21 cellular contexts compared by ENCODE assay signal in the genomic region with DNA sequence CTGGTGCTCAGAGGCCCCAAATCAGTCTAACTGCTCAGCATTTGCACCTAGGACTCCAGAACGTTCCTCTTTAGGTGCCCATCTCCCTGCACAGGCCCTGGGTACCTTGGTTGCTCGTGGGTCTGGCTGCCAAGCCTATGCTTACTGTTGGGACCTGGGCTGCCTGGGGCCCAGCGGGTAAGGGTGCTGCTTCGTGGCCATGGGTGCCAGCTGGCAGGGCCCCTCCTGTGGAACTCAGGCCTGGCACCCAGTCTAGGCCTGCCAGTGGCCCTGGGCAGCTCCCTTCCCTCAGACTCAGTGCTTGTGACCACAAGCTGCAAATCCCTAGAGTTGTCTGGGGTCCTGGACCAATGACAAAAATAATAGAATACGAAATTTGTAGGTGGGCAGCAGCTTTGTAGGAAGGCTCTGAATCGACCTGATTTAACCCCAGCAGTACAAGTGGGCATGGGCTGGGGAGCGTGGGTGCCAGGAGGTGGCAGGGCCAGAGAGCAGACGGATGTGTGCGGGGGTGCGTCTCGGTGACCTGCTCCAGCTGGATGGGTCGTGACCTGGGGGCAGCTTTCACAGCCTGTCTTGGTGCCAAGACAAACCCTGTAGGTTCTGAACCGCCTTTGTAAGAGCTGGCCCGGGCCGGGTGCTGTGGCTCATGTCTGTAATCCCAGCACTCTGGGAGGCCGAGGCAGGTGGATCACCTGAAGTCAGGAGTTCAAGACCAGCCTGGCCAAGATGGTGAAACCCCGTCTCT.
"Had no signal": no experiment of that assay in that cellular context is flagged by ENCODE, and none has a peak within 500 bp of the region (broad histone marks: within the 10 kb centered on the region; RNA-seq: fewer than 3 reads in every experiment).

No MANE protein-coding gene starts in this region.

- H3K27me3 Mint-ChIP-seq: activated CD4-positive, alpha-beta memory T cell treated with anti-CD3 and anti-CD28 coated beads, Interleukin-2, amount 10 ng/mL, durations not matched to agents 7 days and 5 days; activated naive CD8-positive, alpha-beta T cell; effector memory CD8-positive, alpha-beta T cell; naive B cell had no signal

- H3K4me1 Mint-ChIP-seq: brain had no signal

- H3K27ac ChIP-seq: epithelial cell of prostate, SK-N-MC, upper lobe of right lung had no signal

- H3K9me3 Mint-ChIP-seq: activated CD4-positive, alpha-beta memory T cell treated with anti-CD3 and anti-CD28 coated beads, Interleukin-2, amount 10 ng/mL, durations not matched to agents 7 days and 5 days; brain; effector memory CD8-positive, alpha-beta T cell; naive B cell had no signal

- H3K27me3 ChIP-seq: upper lobe of right lung had no signal

- H3K4me3 ChIP-seq: SK-N-MC, skin epidermis, upper lobe of right lung had no signal

- H3K4me3 Mint-ChIP-seq: activated CD4-positive, alpha-beta memory T cell treated with anti-CD3 and anti-CD28 coated beads, Interleukin-2, amount 10 ng/mL, durations not matched to agents 7 days and 5 days; activated naive CD8-positive, alpha-beta T cell; brain; naive B cell had no signal

- H3K9me3 ChIP-seq: upper lobe of right lung had no signal

- DNase-seq: activated CD4-positive, alpha-beta memory T cell treated with anti-CD3 and anti-CD28 coated beads, Interleukin-2, amount 10 ng/mL, durations not matched to agents 7 days and 5 days; activated CD8-positive, alpha-beta memory T cell treated with anti-CD3 and anti-CD28 coated beads, Interleukin-2, amount 50 U/mL, for 4 hours; activated effector memory CD4-positive, alpha-beta T cell treated with anti-CD3 and anti-CD28 coated beads, Interleukin-2, amount 50 U/mL, for 16 hours; activated T-cell treated with anti-CD3 and anti-CD28 coated beads, Interleukin-2, amount 50 U/mL, for 48 hours; amniotic stem cell; dermis blood vessel endothelial cell; effector memory CD8-positive, alpha-beta T cell; foreskin melanocyte; naive B cell; stimulated activated CD4-positive, alpha-beta T cell treated with anti-CD3 and anti-CD28 coated beads, Interleukin-4, amount 100 ng/mL, for 24 hours; stimulated activated naive CD8-positive, alpha-beta T cell treated with anti-CD3 and anti-CD28 coated beads, Interleukin-15, Interleukin-2, amounts not matched to agents 100 U/mL and 50 U/mL, for 24 hours; T-helper 1 cell; T1000 had no signal

- H3K27ac Mint-ChIP-seq: activated CD4-positive, alpha-beta memory T cell treated with anti-CD3 and anti-CD28 coated beads, Interleukin-2, amount 10 ng/mL, durations not matched to agents 7 days and 5 days; activated naive CD8-positive, alpha-beta T cell; brain had no signal

- ATAC-seq: activated CD4-positive, CD25-positive, alpha-beta regulatory T cell treated with anti-CD3 and anti-CD28 coated beads, Interleukin-2, amount 50 U/mL, for 24 hours; effector memory CD8-positive, alpha-beta T cell; left lobe of liver; stimulated activated naive CD8-positive, alpha-beta T cell treated with anti-CD3 and anti-CD28 coated beads, Interleukin-15, Interleukin-2, amounts not matched to agents 100 U/mL and 50 U/mL, for 24 hours; upper lobe of right lung had no signal
